In genomic region chr16:88461291-88462269, GRCh38 we compare ENCODE assay signal across 10 cellular contexts. TPM values are rescaled to one million over a fixed set of nuclear protein-coding genes. Genes with fewer than 3 reads are reported as not detected.
A peak's percentile ranks its signal among the peaks of the same experiment; 100 is the strongest.
DNase-seq lines count a peak whose midpoint lies in the region; ATAC-seq, FAIRE-seq and TF ChIP-seq lines count a peak whose summit lies in the region.
"Had no signal": no experiment of that assay in that cellular context is flagged by ENCODE, and none has a peak within 500 bp of the region (broad histone marks: within the 10 kb centered on the region; RNA-seq: fewer than 3 reads in every experiment).

No MANE protein-coding gene starts in this region.

- H3K4me1 ChIP-seq in astrocyte (ENCODE audit: insufficient read depth, low read length) (peaks cover 17% of the 10 kb centered on the region), aorta (ENCODE audit: control insufficient read depth in 1 of 2, insufficient read depth in 2 of 2, low read length in 2 of 2) (no peaks in the 10 kb centered on the region)
- H3K4me1 ChIP-seq: HAP-1 had no signal

- H3K4me3 Mint-ChIP-seq in activated naive CD4-positive, alpha-beta T cell treated with anti-CD3 and anti-CD28 coated beads, Interleukin-2, amount 50 U/mL, for 24 hours: peak overlapping the region; percentile 11
- H3K4me3 Mint-ChIP-seq in astrocyte (ENCODE audit: unreplicated experiment): no peak overlapping the region

- peaks cover 60% of the 10 kb centered on the region for H3K79me2 ChIP-seq in astrocyte (ENCODE audit: insufficient read depth, low read length)

- H3K4me3 ChIP-seq in astrocyte (ENCODE audit: insufficient read depth, low read depth, low read length) (no peak overlapping the region), aorta (ENCODE audit: low read length in 2 of 2) (no peak overlapping the region)
- H3K4me3 ChIP-seq: HAP-1 had no signal

- H3K27ac ChIP-seq in astrocyte (ENCODE audit: low read depth, low read length) (no peak overlapping the region), aorta (ENCODE audit: low read depth in 1 of 2, low read length in 2 of 2) (no peak overlapping the region)

- H4K20me1 ChIP-seq in astrocyte (ENCODE audit: insufficient read depth, low read length): peaks cover 93% of the 10 kb centered on the region

- no peaks in the 10 kb centered on the region for H3K36me3 Mint-ChIP-seq in activated naive CD4-positive, alpha-beta T cell treated with anti-CD3 and anti-CD28 coated beads, Interleukin-2, amount 50 U/mL, for 24 hours
- no peaks in the 10 kb centered on the region for H3K36me3 Mint-ChIP-seq in astrocyte (ENCODE audit: low read depth, unreplicated experiment)

- H3K27me3 ChIP-seq in astrocyte (ENCODE audit: insufficient read depth, low read length): no peaks in the 10 kb centered on the region
- H3K27me3 ChIP-seq in aorta (ENCODE audit: control insufficient read depth in 1 of 2, insufficient read depth in 2 of 2, low read length in 1 of 2): no peaks in the 10 kb centered on the region

- intact Hi-C loops in left colon (cut with DNase I, micrococcal nuclease): no loop called here
- intact Hi-C loops in aorta (cut with DNase I): no loop called here

- ATAC-seq in left colon: peak; percentile 71
- ATAC-seq in aorta (ENCODE audit: low FRiP score): peak; percentile 13
- no peak for ATAC-seq in GM19397 (IDR thresholded peaks at IDR 0.05; ENCODE audit: unreplicated experiment)
- ATAC-seq in HG03457 (IDR thresholded peaks at IDR 0.05; ENCODE audit: unreplicated experiment): no peak

- no peak overlapping the region for H3K27ac Mint-ChIP-seq in activated naive CD4-positive, alpha-beta T cell treated with anti-CD3 and anti-CD28 coated beads, Interleukin-2, amount 50 U/mL, for 24 hours
- H3K27ac Mint-ChIP-seq in astrocyte (ENCODE audit: unreplicated experiment): no peak overlapping the region

- no peak overlapping the region for H3K9ac ChIP-seq in astrocyte (ENCODE audit: low read length)

- H3K9me3 ChIP-seq in astrocyte (ENCODE audit: insufficient read depth, low read depth, low read length): no peaks in the 10 kb centered on the region
- H3K9me3 ChIP-seq in aorta (ENCODE audit: control insufficient read depth, low read length): no peaks in the 10 kb centered on the region
- H3K9me3 ChIP-seq: HAP-1 had no signal

- WGBS in aorta, 2 donors: 66 to 71% methylated on average over 28 to 30 of the region's 30 CpGs

- no peak overlapping the region for H2AFZ ChIP-seq in astrocyte (ENCODE audit: low read depth, low read length)

- peak overlapping the region; percentile 17 for H3K4me2 ChIP-seq in astrocyte (ENCODE audit: low read length)

- DNase-seq in activated naive CD4-positive, alpha-beta T cell treated with anti-CD3 and anti-CD28 coated beads, Interleukin-2, amount 50 U/mL, for 16 hours: no peak
- no peak for DNase-seq in astrocyte (ENCODE audit: low read depth)
- no peak for DNase-seq in left colon
- DNase-seq in aorta: no peak
- DNase-seq in NCI-H2029 treated with DMSO at 0.1 percent for 48 hours (lab: John Stamatoyannopoulos, UW): no peak
- DNase-seq: NCI-H524 treated with DMSO at 0.1 percent for 48 hours had no signal

- no peak for TF ChIP-seq CTCF in astrocyte (IDR thresholded peaks at IDR 0.05; ENCODE audit: insufficient read depth, low read depth, low read length)

- no peak for FAIRE-seq in astrocyte (lab: Jason Lieb, UNC)

- H3K36me3 ChIP-seq in astrocyte (ENCODE audit: insufficient read depth, low read length): no peaks in the 10 kb centered on the region
- H3K36me3 ChIP-seq in aorta (ENCODE audit: control insufficient read depth in 1 of 2, insufficient read depth in 2 of 2, low read length in 1 of 2): no peaks in the 10 kb centered on the region
- H3K36me3 ChIP-seq: HAP-1 had no signal

- H3K27me3 Mint-ChIP-seq in activated naive CD4-positive, alpha-beta T cell treated with anti-CD3 and anti-CD28 coated beads, Interleukin-2, amount 50 U/mL, for 24 hours: no peaks in the 10 kb centered on the region
- no peaks in the 10 kb centered on the region for H3K27me3 Mint-ChIP-seq in astrocyte (ENCODE audit: low read depth, unreplicated experiment)

- H3K4me1 Mint-ChIP-seq in activated naive CD4-positive, alpha-beta T cell treated with anti-CD3 and anti-CD28 coated beads, Interleukin-2, amount 50 U/mL, for 24 hours: peaks cover 78% of the 10 kb centered on the region
- peaks cover 2% of the 10 kb centered on the region for H3K4me1 Mint-ChIP-seq in astrocyte (ENCODE audit: low read depth, unreplicated experiment)

- no peaks in the 10 kb centered on the region for H3K9me3 Mint-ChIP-seq in activated naive CD4-positive, alpha-beta T cell treated with anti-CD3 and anti-CD28 coated beads, Interleukin-2, amount 50 U/mL, for 24 hours
- no peaks in the 10 kb centered on the region for H3K9me3 Mint-ChIP-seq in astrocyte (ENCODE audit: unreplicated experiment)

RNA-seq across cellular contexts. Expression of gene ZFPM1, which starts 8.5 kb away (rescaled TPM):
- total RNA-seq in astrocyte: 8.0 and 8.6 TPM in 2 replicates
- 10 to 100 TPM in 1 of 2 donors, 1 to 10 TPM in 1; 8.0 to 11.3 TPM for total RNA-seq in left colon
- 1 to 10 TPM; 4.1 to 8.8 TPM for total RNA-seq in aorta
- polyA plus RNA-seq in aorta: 1 to 10 TPM in 1 of 2 donors, under 1 TPM in 1; 0.88 to 2.0 TPM

Comparison
In these comparisons a context has a peak if more than half of its experiments do, and no peak if none do; other contexts are left out.
1. ATAC-seq: peak in left colon (single experiment) and aorta (single experiment); none in GM19397 (single experiment) and HG03457 (single experiment).